Comparison of ENCODE assay signal across 8 cellular contexts in genomic region chr4:1249148-1249730, GRCh38. TPM values are rescaled to one million over a fixed set of nuclear protein-coding genes. Genes with fewer than 3 reads are reported as not detected.
DNase-seq lines count a peak whose midpoint lies in the region; ATAC-seq and TF ChIP-seq lines count a peak whose summit lies in the region.

No MANE protein-coding gene starts in this region.

- peak overlapping the region; percentile 81 for H3K4me2 ChIP-seq in Karpas-422 (ENCODE audit: low read depth, low read length, poor library complexity, severe bottlenecking)

- H3K79me2 ChIP-seq in Karpas-422 (ENCODE audit: low read length): peaks cover 38% of the 10 kb centered on the region

- peak overlapping the region; percentile 72; the same call in 1 of the 2 replicates for H2AFZ ChIP-seq in Karpas-422 (ENCODE audit: low read length)

- H3K4me1 ChIP-seq in Karpas-422 (ENCODE audit: low read length) (peaks cover 24% of the 10 kb centered on the region), left ventricle myocardium inferior (peaks cover 69% of the 10 kb centered on the region), prostate gland (replicated peaks) (peaks cover 37% of the 10 kb centered on the region)

- no peaks in the 10 kb centered on the region for H3K9me3 ChIP-seq in Karpas-422 (ENCODE audit: low read length)
- no peaks in the 10 kb centered on the region for H3K9me3 ChIP-seq in left ventricle myocardium inferior (replicated peaks)
- no peaks in the 10 kb centered on the region for H3K9me3 ChIP-seq in prostate gland

- peak overlapping the region; percentile 91 for H3K9ac ChIP-seq in Karpas-422 (ENCODE audit: low read length)

- intact Hi-C loops in left ventricle myocardium inferior (cut with micrococcal nuclease) (no loop called here), prostate gland (cut with DNase I) (loop anchor here (1.0 to 2.0 kb wide), 2 partner anchors 82 to 97 kb away; no protein-coding TSS in a partner anchor)

- no peaks in the 10 kb centered on the region; the same call in 1 of the 2 replicates for H3K36me3 ChIP-seq in Karpas-422 (ENCODE audit: insufficient read depth, low read length)
- H3K36me3 ChIP-seq in left ventricle myocardium inferior: no peaks in the 10 kb centered on the region
- H3K36me3 ChIP-seq in prostate gland: no peaks in the 10 kb centered on the region

- peak; percentile 45 for ATAC-seq in GM21786 (IDR thresholded peaks at IDR 0.05; ENCODE audit: unreplicated experiment)

- H3K4me3 ChIP-seq in Karpas-422 (ENCODE audit: low read length): peak overlapping the region; percentile 71
- H3K4me3 ChIP-seq in left ventricle myocardium inferior: peak overlapping the region; percentile 74
- peak overlapping the region; percentile 65 to 92 for H3K4me3 ChIP-seq in prostate gland

- TF ChIP-seq POLR2A in prostate gland (IDR thresholded peaks at IDR 0.05): peak; percentile 63

- H3K27ac ChIP-seq in Karpas-422 (ENCODE audit: low read length) (peak overlapping the region; percentile 59), adipose tissue (ENCODE audit: low read depth, low read length) (peak overlapping the region; percentile 96), left ventricle myocardium inferior (replicated peaks) (peak overlapping the region; percentile 99), prostate gland (peak overlapping the region; percentile 94 to 97)

- H4K20me1 ChIP-seq in Karpas-422 (ENCODE audit: insufficient read depth, low read depth, low read length): peaks cover 33% of the 10 kb centered on the region

- TF ChIP-seq CTCF in left ventricle myocardium inferior (IDR thresholded peaks at IDR 0.05; ENCODE audit: borderline replicate concordance) (no peak), prostate gland (IDR thresholded peaks at IDR 0.05) (no peak)

- H3K9me2 ChIP-seq in Karpas-422 (replicated peaks; ENCODE audit: insufficient read depth, low read length): no peaks in the 10 kb centered on the region

- no peaks in the 10 kb centered on the region for H3K27me3 ChIP-seq in Karpas-422 (ENCODE audit: low read length)
- no peaks in the 10 kb centered on the region for H3K27me3 ChIP-seq in left ventricle myocardium inferior (ENCODE audit: low read depth)
- no peaks in the 10 kb centered on the region for H3K27me3 ChIP-seq in prostate gland (replicated peaks; ENCODE audit: insufficient read depth)

- WGBS in adipose tissue, 3 donors: 0% methylated on average over 46 to 86 of the region's 86 CpGs
- under 1% methylated on average over 69 of the region's 86 CpGs for WGBS in prostate gland

- peak; percentile 95 for DNase-seq in GM03348 (ENCODE audit: low spot score)
- DNase-seq in Karpas-422: peak; percentile 95
- peak; percentile 69 for DNase-seq in SW480 (ENCODE audit: low spot score)
- DNase-seq in left ventricle myocardium inferior: peak; percentile 89
- DNase-seq in prostate gland (ENCODE audit: low spot score): peak; percentile 86
- DNase-seq in ureter (ENCODE audit: low spot score): peak; percentile 84

RNA-seq across cellular contexts. Expression of gene CTBP1, which starts 0.3 kb away (rescaled TPM):
- total RNA-seq in Karpas-422 (2014; rRNA removed; shearing (Covaris generic); ENCODE audit: low replicate concordance): 86.9 and 184 TPM in 2 replicates
- polyA plus RNA-seq in adipose tissue: 100 to 1,000 TPM; 102 to 144 (median 109) TPM
- total RNA-seq in left ventricle myocardium inferior: 112 TPM
- 100 to 1,000 TPM; 173 to 264 TPM for total RNA-seq in prostate gland
- 171 TPM for total RNA-seq in ureter

RNA-seq across cellular contexts. Expression of gene MAEA, which starts 40.5 kb away (rescaled TPM):
- 31.3 and 54.0 TPM in 2 replicates for total RNA-seq in Karpas-422 (2014; rRNA removed; shearing (Covaris generic); ENCODE audit: low replicate concordance)
- 10 to 100 TPM; 38.1 to 43.9 (median 43.6) TPM for polyA plus RNA-seq in adipose tissue
- 49.5 TPM for total RNA-seq in left ventricle myocardium inferior
- total RNA-seq in prostate gland: 100 to 1,000 TPM in 1 of 2 donors, 10 to 100 TPM in 1; 76.0 to 110 TPM
- total RNA-seq in ureter: 75.3 TPM

Comparison
In these comparisons a context has a peak if more than half of its experiments do, and no peak if none do; other contexts are left out.
1. Peak in every context shown above with its lines: DNase-seq, ATAC-seq, H3K4me3 ChIP-seq and H3K27ac ChIP-seq.